18 cellular contexts compared by ENCODE assay signal in the genomic region with DNA sequence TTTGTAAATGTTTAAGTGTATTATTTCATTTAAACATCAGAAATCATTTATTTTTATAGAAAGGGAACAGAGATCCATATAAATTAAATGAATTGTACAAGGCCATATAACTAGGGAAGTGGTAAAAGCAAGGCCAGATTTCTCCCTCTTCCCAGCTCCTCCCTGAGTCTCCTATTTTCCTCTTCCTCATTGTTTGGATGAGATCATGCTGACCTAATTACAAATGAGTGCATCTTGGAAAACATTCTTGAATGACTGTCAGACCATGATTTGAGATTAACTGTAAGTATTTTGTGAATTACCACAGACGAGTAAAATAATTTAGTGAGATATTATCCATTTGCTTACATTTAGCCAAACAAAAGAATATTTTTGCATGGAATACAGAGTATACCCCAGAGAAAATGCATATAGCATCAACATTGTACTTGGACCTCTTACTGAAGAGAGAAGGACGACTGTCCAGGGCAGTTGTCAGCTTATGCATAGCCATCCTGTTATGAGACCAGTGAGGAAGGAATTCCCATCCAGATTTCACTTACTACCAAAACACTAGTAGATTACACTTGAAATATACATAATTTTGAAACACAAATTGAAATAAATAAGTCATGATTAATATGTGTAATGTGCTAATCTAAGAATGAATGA. TPM values are rescaled to one million over a fixed set of nuclear protein-coding genes. Genes with fewer than 3 reads are reported as not detected.
A peak's percentile ranks its signal among the peaks of the same experiment; 100 is the strongest.
DNase-seq lines count a peak whose midpoint lies in the region; ATAC-seq and TF ChIP-seq lines count a peak whose summit lies in the region.
"Had no signal": no experiment of that assay in that cellular context is flagged by ENCODE, and none has a peak within 500 bp of the region (broad histone marks: within the 10 kb centered on the region; RNA-seq: fewer than 3 reads in every experiment).

No MANE protein-coding gene starts in this region.

- in situ Hi-C loops in G401 (cut with HindIII; ENCODE audit: low sequenced_read_pairs): no loop called here

- no peak for TF ChIP-seq POLR2A in adrenal gland (IDR thresholded peaks at IDR 0.05)

- no peaks in the 10 kb centered on the region for H3K36me3 ChIP-seq in adrenal gland (replicated peaks in 1 of 2)

- no peaks in the 10 kb centered on the region for H3K27me3 ChIP-seq in adrenal gland
- H3K27me3 ChIP-seq: gastrocnemius medialis had no signal

- intact Hi-C loops in adrenal gland (cut with DNase I): no loop called here

- ATAC-seq in GM18519 (IDR thresholded peaks at IDR 0.05; ENCODE audit: low FRiP score, unreplicated experiment) (no peak), HG03565 (IDR thresholded peaks at IDR 0.05; ENCODE audit: unreplicated experiment) (no peak)
- ATAC-seq: naive thymus-derived CD8-positive, alpha-beta T cell; Panc1 had no signal

- DNase-seq in G401 (ENCODE audit: low spot score): peak; percentile 90
- no peak for DNase-seq in adrenal gland
- peak; percentile 61 for DNase-seq in fibroblast of pulmonary artery (ENCODE audit: low read depth)
- peak; percentile 22 for DNase-seq in non-pigmented ciliary epithelial cell (ENCODE audit: low read depth)
- DNase-seq in NCI-H510A (lab: John Stamatoyannopoulos, UW): no peak
- DNase-seq in activated CD8-positive, alpha-beta memory T cell treated with anti-CD3 and anti-CD28 coated beads, Interleukin-2, amount 50 U/mL, for 48 hours: no peak
- DNase-seq: activated CD4-positive, CD25-positive, alpha-beta regulatory T cell treated with anti-CD3 and anti-CD28 coated beads, Interleukin-2, amount 50 U/mL, for 72 hours; activated T-cell treated with anti-CD3 and anti-CD28 coated beads for 4 hours; CD4-positive, CD25-positive, alpha-beta regulatory T cell; gastrocnemius medialis; GF-D8; naive thymus-derived CD8-positive, alpha-beta T cell; NCI-H1105 treated with DMSO at 0.1 percent for 48 hours; NCI-H510A treated with DMSO at 0.1 percent for 48 hours; stimulated activated CD4-positive, alpha-beta T cell treated with anti-CD3 and anti-CD28 coated beads, Interleukin-2, amount 100 ng/mL, for 48 hours had no signal

- no peaks in the 10 kb centered on the region for H3K9me3 ChIP-seq in adrenal gland (replicated peaks in 1 of 3)
- H3K9me3 ChIP-seq: gastrocnemius medialis had no signal

- H3K4me1 ChIP-seq in adrenal gland (replicated peaks in 1 of 2): peaks cover 0 to 15% of the 10 kb centered on the region in 2 donors

- peak overlapping the region in 3 of 5 donors; percentile 1 to 18 (median 7) for H3K27ac ChIP-seq in adrenal gland

- H3K4me3 ChIP-seq in adrenal gland (no peak overlapping the region), fibroblast of pulmonary artery (replicated peaks; ENCODE audit: low read depth, low read length) (no peak overlapping the region)
- H3K4me3 ChIP-seq: gastrocnemius medialis had no signal

- TF ChIP-seq CTCF in adrenal gland (IDR thresholded peaks at IDR 0.05) (no peak), fibroblast of pulmonary artery (IDR thresholded peaks at IDR 0.05; ENCODE audit: low read length, missing control alignments) (no peak)

- WGBS in adrenal gland, 4 donors: 52 to 59% (median 57%) methylated on average over 2 of the region's 2 CpGs

RNA-seq across cellular contexts. Expression of gene SLAIN2, which starts 47.3 kb away (rescaled TPM):
- 12.9 and 25.5 TPM in 2 replicates for total RNA-seq in G401 (2014; rRNA removed; shearing (Covaris generic))
- 100 to 1,000 TPM in 2 of 8 donors, 10 to 100 TPM in 6; 23.1 to 181 (median 60.4) TPM for total RNA-seq in adrenal gland
- 100 to 1,000 TPM in 1 of 3 donors, 10 to 100 TPM in 1, 1 to 10 TPM in 1; 7.5 to 109 (median 13.7) TPM for polyA plus RNA-seq in adrenal gland

Comparison
In these comparisons a context has a peak if more than half of its experiments do, and no peak if none do; other contexts are left out.
1. DNase-seq: peak in G401 (single experiment), fibroblast of pulmonary artery (single experiment) and non-pigmented ciliary epithelial cell (single experiment); none in adrenal gland (0 of 7), NCI-H510A (single experiment) and activated CD8-positive, alpha-beta memory T cell treated with anti-CD3 and anti-CD28 coated beads, Interleukin-2, amount 50 U/mL, for 48 hours (single experiment).